Comparison of ENCODE assay signal across 27 cellular contexts in the genomic region with DNA sequence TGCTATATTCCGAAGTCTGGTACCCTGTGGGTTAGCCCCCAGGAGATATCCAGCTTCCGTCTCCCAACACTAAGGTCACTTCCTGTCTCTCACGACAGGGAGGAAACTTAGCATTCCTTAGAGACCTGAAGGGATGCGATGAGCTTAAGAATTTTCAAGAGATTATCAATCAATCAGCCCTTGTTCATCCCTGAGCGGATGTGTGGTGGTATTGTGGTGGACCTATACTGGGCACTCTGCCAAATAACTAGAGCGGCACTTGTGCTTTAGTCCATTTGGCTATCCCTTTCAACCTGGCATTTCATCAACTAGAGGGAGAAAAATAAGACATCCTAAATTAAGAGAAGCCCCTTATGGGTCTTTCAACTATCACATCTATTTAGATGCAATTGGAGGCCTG.
"Had no signal": no experiment of that assay in that cellular context is flagged by ENCODE, and none has a peak within 500 bp of the region (broad histone marks: within the 10 kb centered on the region; RNA-seq: fewer than 3 reads in every experiment).

No MANE protein-coding gene starts in this region.

- H3K27me3 ChIP-seq: esophagus muscularis mucosa, foreskin keratinocyte, heart right ventricle, left lung, right atrium auricular region, uterus had no signal

- H3K27ac Mint-ChIP-seq: activated B cell treated with CpG ODN at 0.5 μM for 24 hours; activated CD4-positive, alpha-beta T cell treated with anti-CD3 and anti-CD28 coated beads for 36 hours; activated CD8-positive, alpha-beta memory T cell treated with anti-CD3 and anti-CD28 coated beads, Interleukin-2, amount 10 ng/mL, durations not matched to agents 7 days and 5 days; activated CD8-positive, alpha-beta T cell treated with anti-CD3 and anti-CD28 coated beads, Interleukin-2, amount 10 ng/mL, durations not matched to agents 7 days and 5 days; natural killer cell treated with Interleukin-12 subunit alpha and Interleukin-12 subunit beta and Interleukin-15 and Interleukin-18, amount 100 ng/mL, for 72 hours; stimulated activated memory B cell treated with anti-CD40 and anti-IgM and Interleukin-4, amounts not matched to agents 10 μg/mL and 1 μg/mL and 100 μg/mL, for 72 hours; stimulated activated naive CD8-positive, alpha-beta T cell treated with anti-CD3 and anti-CD28 coated beads, Interleukin-15, amount 100 ng/mL, for 72 hours; type B pancreatic cell had no signal

- H3K4me3 ChIP-seq: esophagus muscularis mucosa, heart right ventricle, left lung, lower lobe of right lung, mucosa of descending colon, right atrium auricular region, smooth muscle cell, uterus had no signal

- H3K4me3 Mint-ChIP-seq: activated B cell treated with CpG ODN at 0.5 μM for 24 hours; activated CD4-positive, alpha-beta T cell treated with anti-CD3 and anti-CD28 coated beads for 36 hours; activated CD8-positive, alpha-beta memory T cell treated with anti-CD3 and anti-CD28 coated beads, Interleukin-2, amount 10 ng/mL, durations not matched to agents 7 days and 5 days; activated CD8-positive, alpha-beta T cell treated with anti-CD3 and anti-CD28 coated beads, Interleukin-2, amount 10 ng/mL, durations not matched to agents 7 days and 5 days; natural killer cell treated with Interleukin-12 subunit alpha and Interleukin-12 subunit beta and Interleukin-15 and Interleukin-18, amount 100 ng/mL, for 72 hours; stimulated activated memory B cell treated with anti-CD40 and anti-IgM and Interleukin-4, amounts not matched to agents 10 μg/mL and 1 μg/mL and 100 μg/mL, for 72 hours; stimulated activated naive CD8-positive, alpha-beta T cell treated with anti-CD3 and anti-CD28 coated beads, Interleukin-15, amount 100 ng/mL, for 72 hours; type B pancreatic cell had no signal

- H3K4me1 ChIP-seq: esophagus muscularis mucosa, foreskin keratinocyte, heart right ventricle, left lung, lower lobe of right lung, right atrium auricular region, uterus had no signal

- H3K36me3 ChIP-seq: esophagus muscularis mucosa, heart right ventricle, left lung, lower lobe of right lung, right atrium auricular region, uterus had no signal

- H3K4me1 Mint-ChIP-seq: stimulated activated memory B cell treated with anti-CD40 and anti-IgM and Interleukin-4, amounts not matched to agents 10 μg/mL and 1 μg/mL and 100 μg/mL, for 72 hours had no signal

- H3K36me3 Mint-ChIP-seq: stimulated activated memory B cell treated with anti-CD40 and anti-IgM and Interleukin-4, amounts not matched to agents 10 μg/mL and 1 μg/mL and 100 μg/mL, for 72 hours; type B pancreatic cell had no signal

- DNase-seq: activated B cell treated with CpG ODN at 0.5 μM for 24 hours; activated CD4-positive, alpha-beta T cell treated with anti-CD3 and anti-CD28 coated beads for 36 hours; activated CD8-positive, alpha-beta memory T cell treated with anti-CD3 and anti-CD28 coated beads, Interleukin-2, amount 10 ng/mL, durations not matched to agents 7 days and 5 days; activated CD8-positive, alpha-beta T cell treated with anti-CD3 and anti-CD28 coated beads, Interleukin-2, amount 10 ng/mL, durations not matched to agents 7 days and 5 days; activated naive CD4-positive, alpha-beta T cell; activated T-cell treated with anti-CD3 and anti-CD28 coated beads, Interleukin-2, amount 50 U/mL, for 48 hours; dermis blood vessel endothelial cell; effector CD4-positive, alpha-beta T cell; foreskin keratinocyte; heart right ventricle; left lung; lower lobe of right lung; mesendoderm; mucosa of descending colon; stimulated activated CD4-positive, alpha-beta T cell treated with anti-CD3 and anti-CD28 coated beads, Interleukin-1b, Interleukin-23, amount 100 ng/mL, for 48 hours; stimulated activated CD4-positive, alpha-beta T cell treated with anti-CD3 and anti-CD28 coated beads, Interleukin-4, amount 100 ng/mL, for 4 hours; stimulated activated CD8-positive, alpha-beta memory T cell treated with anti-CD3 and anti-CD28 coated beads, Interleukin-4, amount 100 ng/mL, for 48 hours; stimulated activated naive CD8-positive, alpha-beta T cell treated with anti-CD3 and anti-CD28 coated beads, Interleukin-15, amount 100 ng/mL, for 72 hours; substantia nigra; T-helper 9 cell; uterus had no signal

- H3K4me2 ChIP-seq: smooth muscle cell had no signal

- H3K27ac ChIP-seq: esophagus muscularis mucosa, foreskin keratinocyte, heart right ventricle, left lung, lower lobe of right lung, right atrium auricular region, uterus had no signal

- H3K27me3 Mint-ChIP-seq: activated CD8-positive, alpha-beta memory T cell treated with anti-CD3 and anti-CD28 coated beads, Interleukin-2, amount 10 ng/mL, durations not matched to agents 7 days and 5 days; stimulated activated memory B cell treated with anti-CD40 and anti-IgM and Interleukin-4, amounts not matched to agents 10 μg/mL and 1 μg/mL and 100 μg/mL, for 72 hours; stimulated activated naive CD8-positive, alpha-beta T cell treated with anti-CD3 and anti-CD28 coated beads, Interleukin-15, amount 100 ng/mL, for 72 hours had no signal

- H3K9me3 Mint-ChIP-seq: type B pancreatic cell had no signal

- H3K9me3 ChIP-seq: lower lobe of right lung, uterus had no signal
